ENCODE assay signal across 1 cellular context in genomic region chr20:63709149-63709527, GRCh38.
TF ChIP-seq lines count a peak whose summit lies in the region.

No MANE protein-coding gene starts in this region.

TF ChIP-seq in H1, 55 proteins besides CTCF, POLR2A, EP300 and RAD21:
- no peak for TF ChIP-seq RXRA (IDR thresholded peaks at IDR 0.05; ENCODE audit: insufficient read depth, low read depth, low read length)
